15 cellular contexts compared by ENCODE assay signal in the genomic region with DNA sequence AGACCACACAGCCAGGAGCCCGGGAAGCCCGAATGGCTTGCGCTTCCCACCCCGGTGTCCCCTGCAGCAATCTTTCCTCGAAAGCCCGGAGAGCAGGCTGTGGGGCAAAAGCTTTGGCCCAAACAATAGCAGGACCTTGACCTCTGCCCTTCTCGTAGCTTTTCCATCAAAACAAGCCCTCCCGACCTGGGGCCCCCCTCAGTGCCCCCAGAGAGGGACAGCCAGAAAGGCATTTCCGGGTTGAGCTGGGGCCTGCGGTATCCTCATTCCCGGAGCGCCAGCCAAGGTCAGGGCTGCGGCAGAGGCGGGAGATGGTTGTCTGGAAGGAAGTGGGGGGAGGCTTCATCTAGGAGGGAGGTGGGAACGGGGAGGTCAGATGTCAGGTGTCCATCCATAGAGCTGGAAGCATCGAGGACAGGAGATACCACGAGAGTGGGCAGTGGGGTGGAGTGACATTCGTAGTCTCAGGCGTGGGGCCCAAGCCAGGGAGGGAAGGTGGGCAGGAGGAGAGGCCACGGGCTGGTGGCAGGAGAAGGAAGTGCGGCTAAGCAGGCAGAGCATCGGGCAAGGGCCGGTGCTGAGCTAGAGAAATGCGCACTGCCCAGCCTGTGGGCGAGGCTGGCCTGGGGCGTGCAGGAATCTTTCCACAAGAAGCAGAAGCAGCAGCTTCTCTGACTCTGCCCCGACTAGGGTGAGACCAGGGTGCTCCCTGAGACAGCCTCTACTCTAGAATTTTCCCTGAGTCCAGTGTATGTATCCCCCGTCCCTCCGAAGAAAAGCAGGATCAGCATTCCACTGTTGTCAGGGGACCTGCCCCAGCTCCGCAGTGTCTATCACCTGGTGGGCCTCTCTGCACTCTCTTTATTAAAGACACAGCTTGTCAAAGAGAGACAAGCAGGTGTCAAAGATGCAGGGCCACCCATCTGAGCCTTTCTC. TPM values are rescaled to one million over a fixed set of nuclear protein-coding genes. Genes with fewer than 3 reads are reported as not detected.
A peak's percentile ranks its signal among the peaks of the same experiment; 100 is the strongest.
DNase-seq lines count a peak whose midpoint lies in the region; ATAC-seq, FAIRE-seq and TF ChIP-seq lines count a peak whose summit lies in the region.
"Had no signal": no experiment of that assay in that cellular context is flagged by ENCODE, and none has a peak within 500 bp of the region (broad histone marks: within the 10 kb centered on the region; RNA-seq: fewer than 3 reads in every experiment).

No MANE protein-coding gene starts in this region.

- intact Hi-C loops in GM12878 (cut with micrococcal nuclease; ENCODE audit: unreplicated experiment), result no loop called here
- intact Hi-C loops in gastrocnemius medialis (cut with DNase I; ENCODE audit: low total_unique reads), result loop anchor here (5.0 to 10.0 kb wide), 2 partner anchors 78 to 476 kb away; partner anchors contain the start of genes CBX7 and SUN2

- FAIRE-seq in GM12878 (lab: Jason Lieb, UNC), result no peak

- TF ChIP-seq RAD21 in GM12878 (IDR thresholded peaks at IDR 0.05; ENCODE audit: insufficient read depth, low read depth, low read length), result no peak

- DNase-seq in GM12878 (ENCODE audit: low read depth, low spot score) (no peak), left lobe of liver (ENCODE audit: low spot score) (no peak), gastrocnemius medialis (no peak), NCI-H1436 (lab: John Stamatoyannopoulos, UW) (no peak), NCI-H345 (lab: John Stamatoyannopoulos, UW) (no peak)
- no peak for DNase-seq in stimulated activated CD4-positive, alpha-beta T cell treated with anti-CD3 and anti-CD28 coated beads, Interleukin-2, amount 100 ng/mL, for 48 hours
- DNase-seq: activated CD4-positive, CD25-positive, alpha-beta regulatory T cell treated with anti-CD3 and anti-CD28 coated beads, Interleukin-2, amount 50 U/mL, for 72 hours; activated CD8-positive, alpha-beta memory T cell treated with anti-CD3 and anti-CD28 coated beads, Interleukin-2, amount 50 U/mL, for 48 hours; activated naive CD8-positive, alpha-beta T cell treated with anti-CD3 and anti-CD28 coated beads, Interleukin-2, amount 10 ng/mL, durations not matched to agents 7 days and 5 days; BE2C; erythroblast; head of caudate nucleus; MV-4-11 had no signal

- H3K36me3 ChIP-seq in HEK293 (ENCODE audit: control insufficient read depth in 2 of 2, insufficient read depth in 1 of 2, low read length in 2 of 2) (no peaks in the 10 kb centered on the region), GM12878 (ENCODE audit: control insufficient read depth in 2 of 2, insufficient read depth in 2 of 2, low read length in 1 of 2) (no peaks in the 10 kb centered on the region), gastrocnemius medialis (peaks cover 0 to 1% of the 10 kb centered on the region in 2 donors)
- H3K36me3 ChIP-seq: BE2C had no signal

- SMC1A ChIA-PET in GM12878 (lab: Charles Lee; ENCODE audit: uncharacterized antibody, unreplicated experiment), result no interaction called here

- H3K9ac ChIP-seq in GM12878 (ENCODE audit: control insufficient read depth, insufficient read depth, low read length), result no peak overlapping the region

- in situ Hi-C loops in GM12878 (cut with MboI) (no loop called here), gastrocnemius medialis (cut with MboI; ENCODE audit: low sequenced_read_pairs in 4 of 4) (no loop called here)

- H3K4me1 ChIP-seq in HEK293 (ENCODE audit: control insufficient read depth, insufficient read depth, low read length) (no peaks in the 10 kb centered on the region; the same call in 1 of the 2 replicates), GM12878 (ENCODE audit: control insufficient read depth, insufficient read depth, low read length) (peaks cover 12% of the 10 kb centered on the region), gastrocnemius medialis (peaks cover 35 to 41% of the 10 kb centered on the region in 2 donors)
- H3K4me1 ChIP-seq: BE2C had no signal

- WGBS in GM12878 (ENCODE audit: insufficient coverage, insufficient replicate concordance, low lambda C conversion rate, missing lambda C conversion rate), result 33% methylated on average over 29 of the region's 30 CpGs

- RAD21 ChIA-PET in GM12878 (lab: Charles Lee; ENCODE audit: unreplicated experiment), result no interaction called here

- H3K9me3 ChIP-seq in HEK293 (ENCODE audit: control insufficient read depth, insufficient read depth, low read depth, low read length) (no peaks in the 10 kb centered on the region), GM12878 (replicated peaks; ENCODE audit: control insufficient read depth, insufficient read depth, low read length) (no peaks in the 10 kb centered on the region), gastrocnemius medialis (no peaks in the 10 kb centered on the region)
- H3K9me3 ChIP-seq: BE2C had no signal

- POLR2A ChIA-PET in HEK293 (lab: Yijun Ruan, JAX), result interaction anchor here (1.2 to 1.9 kb wide), 2 partner anchors 14 to 89 kb away, joined by 5 to 9 read pairs; partner anchors contain the start of genes PDGFB and RPL3
- POLR2A ChIA-PET in GM12878 (lab: Charles Lee), result interaction anchor here (1.1 kb wide), 1 partner anchor 24 kb away, joined by 3 read pairs; no protein-coding TSS in a partner anchor

- no peak overlapping the region for H2AFZ ChIP-seq in GM12878 (ENCODE audit: control insufficient read depth, low read depth, low read length)

- CTCF ChIA-PET in HEK293 (lab: Yijun Ruan, JAX), result interaction anchor here (0.8 to 2.5 kb wide), 3 partner anchors 8 to 85 kb away, joined by 3 to 11 read pairs (median 6); no protein-coding TSS in a partner anchor
- CTCF ChIA-PET in GM12878 (lab: Yijun Ruan, JAX), result interaction anchor here (1.2 to 3.1 kb wide), 3 partner anchors 15 to 60 kb away, joined by 4 to 12 read pairs (median 4); no protein-coding TSS in a partner anchor

- TF ChIP-seq CTCF in HEK293 (tag by site-specific recombination; IDR thresholded peaks at IDR 0.05) (no peak), GM12878 (IDR thresholded peaks at IDR 0.05 in 2 of 3, conservative IDR thresholded peaks at IDR 0.05 in 1 of 3; ENCODE audit: control insufficient read depth in 2 of 3, extremely low read depth in 1 of 3, insufficient read depth in 1 of 3, low read depth in 3 of 3, low read length in 3 of 3) (no peak), gastrocnemius medialis (IDR thresholded peaks at IDR 0.05 in 4 of 5, conservative IDR thresholded peaks at IDR 0.05 in 1 of 5) (no peak)

- H3K27ac ChIP-seq in HEK293 (ENCODE audit: extremely low read depth, low read depth, low read length) (no peak overlapping the region), GM12878 (ENCODE audit: control insufficient read depth, insufficient read depth) (no peak overlapping the region), gastrocnemius medialis (peak overlapping the region in 3 of 4 donors; percentile 25 to 92 (median 37))

- TF ChIP-seq POLR2A in GM12878 (IDR thresholded peaks at IDR 0.05; ENCODE audit: low read depth, low read length), result no peak
- no peak for TF ChIP-seq POLR2A in gastrocnemius medialis (IDR thresholded peaks at IDR 0.05)

- H3K4me2 ChIP-seq in GM12878 (ENCODE audit: control insufficient read depth, insufficient read depth), result no peak overlapping the region

- TF ChIP-seq EP300 in GM12878 (IDR thresholded peaks at IDR 0.05; ENCODE audit: borderline replicate concordance in 1 of 2, control insufficient read depth in 1 of 2, low read depth in 2 of 2, low read length in 2 of 2), result no peak

- no peaks in the 10 kb centered on the region; a peak in 1 of 4 replicates for H3K27me3 ChIP-seq in GM12878 (replicated peaks in 1 of 2; ENCODE audit: control insufficient read depth in 2 of 2, insufficient read depth in 2 of 2, low read length in 1 of 2)
- H3K27me3 ChIP-seq in gastrocnemius medialis, result no peaks in the 10 kb centered on the region
- H3K27me3 ChIP-seq: BE2C had no signal

- ATAC-seq in GM12878 (peak; percentile 17; the same call in 2 of the 3 replicates), left lobe of liver (peak; percentile 14), gastrocnemius medialis (no peak), GM19397 (IDR thresholded peaks at IDR 0.05; ENCODE audit: unreplicated experiment) (no peak)

- no TSS peak for BruUV-seq in GM12878 (replicated peaks; lab: Mats Ljungman, UMichigan)

- H3K4me3 ChIP-seq in HEK293 (ENCODE audit: low read depth, low read length) (no peak overlapping the region), GM12878 (no peak overlapping the region), gastrocnemius medialis (no peak overlapping the region)

- no peaks in the 10 kb centered on the region for H3K79me2 ChIP-seq in GM12878 (ENCODE audit: control insufficient read depth, insufficient read depth, low read length)

- no peaks in the 10 kb centered on the region for H4K20me1 ChIP-seq in GM12878 (ENCODE audit: control insufficient read depth, insufficient read depth)

TF ChIP-seq in HEK293, 187 proteins besides CTCF, POLR2A, EP300 and RAD21:
- TF ChIP-seq GLIS2 (tag by site-specific recombination; IDR thresholded peaks at IDR 0.05), result 0 out of 2 replicates have a peak, but pooled peaks have one; percentile 29
- peak; percentile 83; the same call in 1 of the 2 replicates for TF ChIP-seq GLI4 (tag by site-specific recombination; IDR thresholded peaks at IDR 0.05)
- TF ChIP-seq ZNF112 (tag by site-specific recombination; IDR thresholded peaks at IDR 0.05), result no peak
TF ChIP-seq in HEK293: peak in this region for 2.

TF ChIP-seq in GM12878, 131 proteins besides CTCF, POLR2A, EP300 and RAD21:
- TF ChIP-seq RUNX3 (IDR thresholded peaks at IDR 0.05; ENCODE audit: low read length) (no peak), NR2F1 (conservative IDR thresholded peaks at IDR 0.05) (0 out of 2 replicates have a peak, but pooled peaks have one; percentile 33)

RNA-seq across cellular contexts. Expression of gene PDGFB, which starts 14.3 kb away (rescaled TPM):
- not detected in 2 replicates for total RNA-seq in GM12878 (2013; cell fraction: nucleolus; rRNA removed)
- 0.56 and 1.0 TPM in 2 replicates for total RNA-seq in GM12878 (2014; rRNA removed)
- total RNA-seq in GM12878 (2014; rRNA removed; fragmentation: Illumina TruSeq; extraction: Trizol), result 0.46 and 0.58 TPM in 2 replicates
- total RNA-seq in GM12878 (2021), result 0.98 and 1.1 TPM in 2 replicates
- 0.25 TPM for polyA plus RNA-seq in GM12878 (2011; ENCODE audit: low read depth)
- not detected in 2 replicates for polyA plus RNA-seq in GM12878 (2011; rRNA removed)
- polyA plus RNA-seq in GM12878 (2011; cell fraction: cytosol; rRNA removed), result 0.07 TPM in 1 of 2 replicates, not detected in the other
- polyA plus RNA-seq in GM12878 (2011; cell fraction: nucleus; rRNA removed), result 0.09 and 0.19 TPM in 2 replicates
- 0.39 and 1.6 TPM in 2 replicates for polyA plus RNA-seq in GM12878 (2012)
- polyA plus RNA-seq in GM12878 (2014; fragmentation: Illumina TruSeq; extraction: Trizol), result 0.29 and 0.57 TPM in 2 replicates
- polyA plus RNA-seq in GM12878 (2014; fragmentation: Nextera tagmentation; extraction: Ambion mirVana), result under 1 TPM; 0.13 to 0.19 TPM
- polyA plus RNA-seq in GM12878 (2014; rRNA removed), result 0.76 and 0.91 TPM in 2 replicates
- under 1 TPM; 0.23 to 0.24 TPM for polyA plus RNA-seq in GM12878 (2016; fragmentation: Nextera tagmentation; extraction: Ambion mirVana)
- not detected in 2 replicates for polyA minus RNA-seq in GM12878 (2011; rRNA and poly(A)+ RNA removed)
- polyA minus RNA-seq in GM12878 (2011; cell fraction: cytosol; rRNA and poly(A)+ RNA removed), result not detected in 2 replicates
- not detected in 2 replicates for polyA minus RNA-seq in GM12878 (2011; cell fraction: nucleus; rRNA and poly(A)+ RNA removed)
- total RNA-seq in left lobe of liver, result 0.43 TPM
- 10 to 100 TPM in 1 of 4 donors, 1 to 10 TPM in 3; 6.0 to 20.0 (median 8.9) TPM for total RNA-seq in gastrocnemius medialis

Comparison
In these comparisons a context has a peak if more than half of its experiments do, and no peak if none do; other contexts are left out.
1. H3K27ac ChIP-seq: peak in gastrocnemius medialis (3 of 4); none in HEK293 (single experiment) and GM12878 (single experiment).
2. ATAC-seq: peak in GM12878 (single experiment) and left lobe of liver (single experiment); none in gastrocnemius medialis (0 of 2) and GM19397 (single experiment).